Comparison of ENCODE assay signal across 1 cellular context in the genomic region with DNA sequence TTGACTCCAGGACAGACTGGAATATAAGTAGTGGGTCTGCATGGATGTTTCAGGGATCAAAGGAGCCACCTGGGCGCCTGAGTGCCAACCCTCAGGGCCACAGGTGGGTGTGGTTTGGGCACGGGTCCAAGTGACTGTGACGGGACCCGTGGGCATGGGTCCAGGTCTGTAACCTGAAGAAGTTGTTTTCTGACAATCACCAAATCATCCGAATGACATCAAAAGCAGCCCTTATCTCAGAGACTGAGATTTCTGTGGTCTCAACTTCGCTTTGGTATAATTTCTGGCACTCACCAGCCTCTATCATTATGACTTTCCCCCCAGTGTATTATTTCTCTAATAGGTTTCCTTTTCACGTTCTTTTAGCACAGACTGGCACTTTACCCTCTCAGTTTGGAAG.
TF ChIP-seq lines count a peak whose summit lies in the region.

No MANE protein-coding gene starts in this region.

TF ChIP-seq in K562, 482 proteins besides CTCF, POLR2A, EP300 and RAD21:
- TF ChIP-seq NFIC (IDR thresholded peaks at IDR 0.05) = peak; percentile 53; the same call in 1 of the 2 replicates
- no peak for TF ChIP-seq ZNF311 (CRISPR knock-in tag; IDR thresholded peaks at IDR 0.05)
